ENCODE assay signal across 1 cellular context in genomic region chr1:23980725-23981063, GRCh38.
A peak's percentile ranks its signal among the peaks of the same experiment; 100 is the strongest.
TF ChIP-seq lines count a peak whose summit lies in the region.

No MANE protein-coding gene starts in this region.

TF ChIP-seq in HCT116, 20 proteins besides CTCF, POLR2A, EP300 and RAD21 (continued from another document):
- peak; percentile 40 for TF ChIP-seq FOSL1 (IDR thresholded peaks at IDR 0.05; ENCODE audit: low read depth)
- peak; percentile 0; the same call in 1 of the 2 replicates for TF ChIP-seq CBX3 (IDR thresholded peaks at IDR 0.05; ENCODE audit: low read depth)
